In the genomic region with DNA sequence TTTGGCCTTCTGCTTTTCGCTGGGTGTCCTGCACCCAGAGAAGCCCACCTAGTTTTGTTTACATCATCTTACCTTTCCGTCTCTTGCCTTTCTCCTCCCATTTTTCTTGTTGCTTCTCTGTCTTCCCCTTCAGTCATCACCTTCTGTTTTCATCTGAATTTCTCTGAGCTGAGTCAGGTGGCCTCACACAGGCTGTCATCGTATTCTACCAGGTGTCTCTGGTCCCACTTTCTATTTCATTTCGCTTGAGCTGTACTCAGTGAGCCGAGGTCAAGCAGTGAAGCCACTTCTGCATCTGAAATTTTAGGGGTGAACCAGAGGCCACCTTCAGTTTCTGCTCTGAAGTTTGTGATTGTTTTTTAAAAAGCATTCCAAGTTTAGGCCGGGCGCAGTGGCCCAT, we compare ENCODE assay signal across 1 cellular context.
TF ChIP-seq lines count a peak whose summit lies in the region.

No MANE protein-coding gene starts in this region.

TF ChIP-seq in HEK293, 187 proteins besides CTCF, POLR2A, EP300 and RAD21 (continued from another document):
- TF ChIP-seq ZNF132 (tag by site-specific recombination; IDR thresholded peaks at IDR 0.05; ENCODE audit: borderline replicate concordance): no peak
